In genomic region chr13:27170221-27170520, GRCh38 we compare ENCODE assay signal across 8 cellular contexts. TPM values are rescaled to one million over a fixed set of nuclear protein-coding genes. Genes with fewer than 3 reads are reported as not detected.
DNase-seq lines count a peak whose midpoint lies in the region; ATAC-seq, FAIRE-seq and TF ChIP-seq lines count a peak whose summit lies in the region.

No MANE protein-coding gene starts in this region.

- TF ChIP-seq POLR2A in GM12892 (IDR thresholded peaks at IDR 0.05; ENCODE audit: low read depth, low read length) = no peak
- no peak for TF ChIP-seq POLR2A in NB4 (IDR thresholded peaks at IDR 0.05; ENCODE audit: extremely low read depth, insufficient read length)

- H3K9me3 Mint-ChIP-seq in dendritic cell treated with granulocyte-macrophage colony-stimulating factor and Interleukin-4, amounts not matched to agents 40 ng/mL and 50 ng/mL, for 4 days = no peaks in the 10 kb centered on the region
- no peaks in the 10 kb centered on the region for H3K9me3 Mint-ChIP-seq in nephron

- intact Hi-C loops in dendritic cell treated with granulocyte-macrophage colony-stimulating factor and Interleukin-4, amounts not matched to agents 40 ng/mL and 50 ng/mL, for 4 days (cut with micrococcal nuclease) = loop anchor here (10.0 kb wide), 1 partner anchor 985 kb away; no protein-coding TSS in a partner anchor

- DNase-seq in GM12892 (ENCODE audit: insufficient read length) (no peak), NB4 (ENCODE audit: low read depth) (peak; percentile 67), DMS153 treated with DMSO at 0.1 percent for 48 hours (lab: John Stamatoyannopoulos, UW; ENCODE audit: unreplicated experiment) (no peak), NCI-H69 (lab: John Stamatoyannopoulos, UW) (no peak), DMS 273 (lab: John Stamatoyannopoulos, UW; ENCODE audit: unreplicated experiment) (no peak)

- H3K27ac Mint-ChIP-seq in dendritic cell treated with granulocyte-macrophage colony-stimulating factor and Interleukin-4, amounts not matched to agents 40 ng/mL and 50 ng/mL, for 4 days = peak overlapping the region; percentile 97
- peak overlapping the region; percentile 86 to 94 (median 92) for H3K27ac Mint-ChIP-seq in nephron

- H3K27me3 Mint-ChIP-seq in dendritic cell treated with granulocyte-macrophage colony-stimulating factor and Interleukin-4, amounts not matched to agents 40 ng/mL and 50 ng/mL, for 4 days = no peaks in the 10 kb centered on the region
- H3K27me3 Mint-ChIP-seq in nephron (ENCODE audit: low read depth) = no peaks in the 10 kb centered on the region

- peaks cover 53% of the 10 kb centered on the region for H3K4me1 Mint-ChIP-seq in dendritic cell treated with granulocyte-macrophage colony-stimulating factor and Interleukin-4, amounts not matched to agents 40 ng/mL and 50 ng/mL, for 4 days (ENCODE audit: low read depth)
- peaks cover 37% of the 10 kb centered on the region for H3K4me1 Mint-ChIP-seq in nephron

- H3K4me3 Mint-ChIP-seq in dendritic cell treated with granulocyte-macrophage colony-stimulating factor and Interleukin-4, amounts not matched to agents 40 ng/mL and 50 ng/mL, for 4 days = peak overlapping the region; percentile 95
- peak overlapping the region; percentile 89 to 97 (median 95) for H3K4me3 Mint-ChIP-seq in nephron

- ATAC-seq in HG02970 (IDR thresholded peaks at IDR 0.05; ENCODE audit: low FRiP score, unreplicated experiment) = no peak

- peak; percentile 67 for FAIRE-seq in GM12892 (lab: Jason Lieb, UNC)

- H3K36me3 Mint-ChIP-seq in dendritic cell treated with granulocyte-macrophage colony-stimulating factor and Interleukin-4, amounts not matched to agents 40 ng/mL and 50 ng/mL, for 4 days (ENCODE audit: low read depth) = peaks cover 6% of the 10 kb centered on the region
- no peaks in the 10 kb centered on the region for H3K36me3 Mint-ChIP-seq in nephron (ENCODE audit: low read depth)

- peak overlapping the region; percentile 81 for H3K4me3 ChIP-seq in NB4 (ENCODE audit: low read depth, low read length)

- TF ChIP-seq CTCF in NB4 (IDR thresholded peaks at IDR 0.05; ENCODE audit: low read depth, low read length) = no peak
- TF ChIP-seq CTCF in nephron (IDR thresholded peaks at IDR 0.05; ENCODE audit: unreplicated experiment in 3 of 3) = no peak

RNA-seq across cellular contexts. Expression of gene USP12, which starts 1.4 kb away (rescaled TPM):
- polyA plus RNA-seq in GM12892 (2012; ENCODE audit: missing spikeins) = 37.2 TPM
